ENCODE assay signal across 8 cellular contexts in genomic region chr19:15431396-15432017, GRCh38. TPM values are rescaled to one million over a fixed set of nuclear protein-coding genes. Genes with fewer than 3 reads are reported as not detected.
A peak's percentile ranks its signal among the peaks of the same experiment; 100 is the strongest.
DNase-seq lines count a peak whose midpoint lies in the region; ATAC-seq and TF ChIP-seq lines count a peak whose summit lies in the region.

No MANE protein-coding gene starts in this region.

- 0 to 1% methylated on average over 7 of the region's 7 CpGs for WGBS in GM23248 (ENCODE audit: low coverage in 1 of 2, low lambda C conversion rate in 2 of 2, missing lambda C conversion rate in 2 of 2), 2 experiments
- WGBS in gastroesophageal sphincter (ENCODE audit: low coverage in 1 of 2), 2 donors = 7 to 8% methylated on average over 2 to 3 of the region's 7 CpGs

- no peak for TF ChIP-seq POLR2A in gastroesophageal sphincter (IDR thresholded peaks at IDR 0.05)

- no peaks in the 10 kb centered on the region for H3K27me3 ChIP-seq in GM23248 (replicated peaks; ENCODE audit: insufficient read depth)
- H3K27me3 ChIP-seq in gastroesophageal sphincter = no peaks in the 10 kb centered on the region

- no peaks in the 10 kb centered on the region for H3K9me3 ChIP-seq in GM23248 (ENCODE audit: low read depth)
- no peaks in the 10 kb centered on the region for H3K9me3 ChIP-seq in gastroesophageal sphincter

- no peak for TF ChIP-seq CTCF in VCaP (conservative IDR thresholded peaks at IDR 0.05)
- TF ChIP-seq CTCF in gastroesophageal sphincter (IDR thresholded peaks at IDR 0.05) = no peak

- H3K79me2 ChIP-seq in GM23248 (ENCODE audit: insufficient read depth) = peaks cover 56% of the 10 kb centered on the region

- H3K4me3 ChIP-seq in GM23248 (peak overlapping the region; percentile 77), gastroesophageal sphincter (peak overlapping the region; percentile 83 to 92), skeletal muscle cell (ENCODE audit: low read depth, low read length) (peak overlapping the region; percentile 87)

- in situ Hi-C loops in GM23248 (cut with MboI) = no loop called here

- DNase-seq in GM23248 (no peak), skeletal muscle cell (ENCODE audit: low read depth) (no peak), germinal center (ENCODE audit: low spot score) (no peak), inferior parietal cortex (ENCODE audit: extremely low spot score) (no peak)

- H3K4me2 ChIP-seq in GM23248 (ENCODE audit: unreplicated experiment) = peak overlapping the region; percentile 99

- no peaks in the 10 kb centered on the region for H3F3A ChIP-seq in GM23248 (ENCODE audit: insufficient read depth)

- no peaks in the 10 kb centered on the region for H3K9me2 ChIP-seq in GM23248 (ENCODE audit: insufficient read depth)

- H3K36me3 ChIP-seq in GM23248 (ENCODE audit: low read depth) (peaks cover 3% of the 10 kb centered on the region; the same call in 1 of the 2 replicates), gastroesophageal sphincter (peaks cover 0 to 39% of the 10 kb centered on the region in 2 donors)

- no peak for TF ChIP-seq EP300 in gastroesophageal sphincter (IDR thresholded peaks at IDR 0.05)

- H3K4me1 ChIP-seq in GM23248 (ENCODE audit: insufficient read depth) = peaks cover 13% of the 10 kb centered on the region
- peaks cover 0 to 58% (median 24%) of the 10 kb centered on the region in 3 donors for H3K4me1 ChIP-seq in gastroesophageal sphincter

- no peak for ATAC-seq in gastroesophageal sphincter
- ATAC-seq in HG03025 (IDR thresholded peaks at IDR 0.05; ENCODE audit: low FRiP score, unreplicated experiment) = no peak
- no peak for ATAC-seq in HG03469 (IDR thresholded peaks at IDR 0.05; ENCODE audit: unreplicated experiment)

- H4K20me1 ChIP-seq in GM23248 (ENCODE audit: insufficient read depth) = no peaks in the 10 kb centered on the region

- peak overlapping the region; percentile 94 for H3K9ac ChIP-seq in GM23248

- H3K27ac ChIP-seq in GM23248 (peak overlapping the region; percentile 20; the same call in 1 of the 2 replicates), VCaP (peak overlapping the region; percentile 85), gastroesophageal sphincter (peak overlapping the region in 3 of 4 donors; percentile 51 to 80 (median 73))

- peak overlapping the region; percentile 11; the same call in 1 of the 2 replicates for H2AFZ ChIP-seq in GM23248

RNA-seq across cellular contexts. Expression of gene AKAP8L, which starts 12.7 kb away (rescaled TPM):
- 37.4 and 38.3 TPM in 2 replicates for total RNA-seq in GM23248 (2014; rRNA removed; shearing (Covaris generic))
- 21.5 and 21.9 TPM in 2 replicates for polyA plus RNA-seq in GM23248 (2016; fragmentation: Nextera tagmentation; extraction: Ambion mirVana)
- 100 to 1,000 TPM in 1 of 4 donors, 10 to 100 TPM in 3; 61.3 to 102 (median 70.1) TPM for total RNA-seq in gastroesophageal sphincter

RNA-seq across cellular contexts. Expression of gene WIZ, which starts 18.2 kb away (rescaled TPM):
- 18.8 and 22.0 TPM in 2 replicates for total RNA-seq in GM23248 (2014; rRNA removed; shearing (Covaris generic))
- 6.1 and 6.9 TPM in 2 replicates for polyA plus RNA-seq in GM23248 (2016; fragmentation: Nextera tagmentation; extraction: Ambion mirVana)
- total RNA-seq in gastroesophageal sphincter = 10 to 100 TPM; 24.4 to 94.6 (median 49.9) TPM

RNA-seq across cellular contexts. Expression of gene RASAL3, which starts 32.8 kb away (rescaled TPM):
- not detected in 2 replicates for total RNA-seq in GM23248 (2014; rRNA removed; shearing (Covaris generic))
- polyA plus RNA-seq in GM23248 (2016; fragmentation: Nextera tagmentation; extraction: Ambion mirVana) = not detected in 2 replicates
- total RNA-seq in gastroesophageal sphincter = 1 to 10 TPM; 1.3 to 3.1 (median 2.1) TPM

RNA-seq across cellular contexts. Expression of gene PGLYRP2, which starts 47.8 kb away (rescaled TPM):
- total RNA-seq in GM23248 (2014; rRNA removed; shearing (Covaris generic)) = not detected in 2 replicates
- polyA plus RNA-seq in GM23248 (2016; fragmentation: Nextera tagmentation; extraction: Ambion mirVana) = not detected in 2 replicates
- not detected for total RNA-seq in gastroesophageal sphincter

RNA-seq across cellular contexts. Expression of gene AKAP8, which starts 51.9 kb away (rescaled TPM):
- 13.4 and 19.7 TPM in 2 replicates for total RNA-seq in GM23248 (2014; rRNA removed; shearing (Covaris generic))
- 14.6 and 14.8 TPM in 2 replicates for polyA plus RNA-seq in GM23248 (2016; fragmentation: Nextera tagmentation; extraction: Ambion mirVana)
- 10 to 100 TPM; 21.4 to 34.2 (median 28.0) TPM for total RNA-seq in gastroesophageal sphincter

Comparison
In these comparisons a context has a peak if more than half of its experiments do, and no peak if none do; other contexts are left out.
1. H3K27ac ChIP-seq: peak in every context shown above with its lines; median percentile 85 in VCaP; 73 in gastroesophageal sphincter; 20 in GM23248.